ENCODE assay signal across 10 cellular contexts in the genomic region with DNA sequence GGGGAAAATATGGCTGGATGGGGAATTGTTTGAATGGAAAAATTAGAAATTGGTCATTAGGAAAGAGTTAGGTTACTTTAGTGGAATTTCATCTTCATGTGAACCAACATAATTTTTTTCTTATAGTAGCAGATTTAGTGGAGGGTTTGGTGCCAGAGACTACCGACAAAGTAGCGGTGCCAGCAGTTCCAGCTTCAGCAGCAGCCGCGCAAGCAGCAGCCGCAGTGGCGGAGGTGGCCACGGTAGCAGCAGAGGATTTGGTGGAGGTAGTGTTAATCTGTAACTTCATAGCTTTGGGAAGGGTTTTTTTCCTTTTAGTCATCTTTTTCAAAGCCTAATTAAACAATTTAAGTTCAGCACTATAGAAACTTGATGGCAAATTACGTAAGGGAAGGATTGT.
"Had no signal": no experiment of that assay in that cellular context is flagged by ENCODE, and none has a peak within 500 bp of the region (broad histone marks: within the 10 kb centered on the region; RNA-seq: fewer than 3 reads in every experiment).

No MANE protein-coding gene starts in this region.

- H3K9me3 ChIP-seq: tibial nerve had no signal

- H3K27me3 ChIP-seq: tibial nerve had no signal

- H3K27ac ChIP-seq: coronary artery, parathyroid adenoma, tibial nerve had no signal

- DNase-seq: activated CD4-positive, alpha-beta T cell treated with anti-CD3 and anti-CD28 coated beads for 1 hour; activated CD8-positive, alpha-beta memory T cell treated with anti-CD3 and anti-CD28 coated beads for 24 hours; activated effector memory CD4-positive, alpha-beta T cell treated with anti-CD3 and anti-CD28 coated beads, Interleukin-2, amount 50 U/mL, for 16 hours; caudate nucleus; erythroblast; retina; SHP77 treated with DMSO at 0.1 percent for 48 hours had no signal
